In genomic region chr9:3526166-3526902, GRCh38 we compare ENCODE assay signal across 8 cellular contexts. TPM values are rescaled to one million over a fixed set of nuclear protein-coding genes. Genes with fewer than 3 reads are reported as not detected.
DNase-seq lines count a peak whose midpoint lies in the region; ATAC-seq and TF ChIP-seq lines count a peak whose summit lies in the region.

No MANE protein-coding gene starts in this region.

- H3K27ac Mint-ChIP-seq in CD4-positive, alpha-beta T cell: peak overlapping the region; percentile 99
- H3K27ac Mint-ChIP-seq in activated CD8-positive, alpha-beta T cell treated with anti-CD3 and anti-CD28 coated beads for 36 hours: peak overlapping the region; percentile 99

- H3K4me3 Mint-ChIP-seq in CD4-positive, alpha-beta T cell: peak overlapping the region; percentile 89
- H3K4me3 Mint-ChIP-seq in activated CD8-positive, alpha-beta T cell treated with anti-CD3 and anti-CD28 coated beads for 36 hours: peak overlapping the region; percentile 96

- no peaks in the 10 kb centered on the region for H3K9me3 ChIP-seq in CD4-positive, alpha-beta T cell (ENCODE audit: control insufficient read depth, low read length)

- H3K27me3 ChIP-seq in CD4-positive, alpha-beta T cell (ENCODE audit: control insufficient read depth, insufficient read depth, low read length): no peaks in the 10 kb centered on the region

- no peak for TF ChIP-seq CTCF in CD4-positive, alpha-beta T cell (IDR thresholded peaks at IDR 0.05)
- TF ChIP-seq CTCF in activated CD8-positive, alpha-beta T cell treated with anti-CD3 and anti-CD28 coated beads for 36 hours (IDR thresholded peaks at IDR 0.05): no peak

- POLR2A ChIA-PET in CD4-positive, alpha-beta T cell (lab: Charles Lee): interaction anchor here (0.7 to 5.5 kb wide), 50 partner anchors 9 to 1923 kb away, joined by 3 to 115 read pairs (median 5); partner anchors contain the start of genes AK3, CD274, CDC37L1 and JAK2
- POLR2A ChIA-PET in activated CD8-positive, alpha-beta T cell treated with anti-CD3 and anti-CD28 coated beads for 36 hours (lab: Charles Lee): interaction anchor here (0.6 to 2.9 kb wide), 18 partner anchors 10 to 1923 kb away, joined by 3 to 20 read pairs (median 4); partner anchors contain the start of gene PUM3

- CTCF ChIA-PET in CD4-positive, alpha-beta T cell (lab: Charles Lee): interaction anchor here (1.1 to 2.2 kb wide), 3 partner anchors 14 to 85 kb away, joined by 5 to 15 read pairs (median 5); no protein-coding TSS in a partner anchor
- CTCF ChIA-PET in activated CD8-positive, alpha-beta T cell treated with anti-CD3 and anti-CD28 coated beads for 36 hours (lab: Charles Lee): interaction anchor here (1.4 to 1.8 kb wide), 4 partner anchors 12 to 59 kb away, joined by 3 to 8 read pairs (median 4); no protein-coding TSS in a partner anchor

- peaks cover 5% of the 10 kb centered on the region for H3K27me3 Mint-ChIP-seq in CD4-positive, alpha-beta T cell
- H3K27me3 Mint-ChIP-seq in activated CD8-positive, alpha-beta T cell treated with anti-CD3 and anti-CD28 coated beads for 36 hours: no peaks in the 10 kb centered on the region

- intact Hi-C loops in CD4-positive, alpha-beta T cell (cut with DNase I, micrococcal nuclease): loop anchor here (1.0 to 10.0 kb wide), 6 partner anchors 49 to 1512 kb away; partner anchors contain the start of genes PUM3 (in 2 of the 2), RCL1 (in 2 of the 2), PLPP6 (in 1 of the 2) and SMARCA2 (in 1 of the 2)
- intact Hi-C loops in activated CD8-positive, alpha-beta T cell treated with anti-CD3 and anti-CD28 coated beads for 36 hours (cut with micrococcal nuclease): loop anchor here (5.0 to 10.0 kb wide), 3 partner anchors 49 to 142 kb away; no protein-coding TSS in a partner anchor

- H3K27ac ChIP-seq in CD4-positive, alpha-beta T cell (ENCODE audit: low read depth, low read length): peak overlapping the region; percentile 100

- ATAC-seq in CD4-positive, alpha-beta T cell (ENCODE audit: poor library complexity): peak; percentile 54
- ATAC-seq in GM19438 (IDR thresholded peaks at IDR 0.05; ENCODE audit: low read depth, unreplicated experiment) (peak; percentile 68), HG03565 (IDR thresholded peaks at IDR 0.05; ENCODE audit: unreplicated experiment) (peak; percentile 37)
- peak; percentile 60 for ATAC-seq in activated CD8-positive, alpha-beta T cell treated with anti-CD3 and anti-CD28 coated beads for 36 hours

- no peaks in the 10 kb centered on the region for H3K9me3 Mint-ChIP-seq in CD4-positive, alpha-beta T cell
- peaks cover 2% of the 10 kb centered on the region for H3K9me3 Mint-ChIP-seq in activated CD8-positive, alpha-beta T cell treated with anti-CD3 and anti-CD28 coated beads for 36 hours

- peaks cover 38% of the 10 kb centered on the region for H3K36me3 Mint-ChIP-seq in CD4-positive, alpha-beta T cell (ENCODE audit: low read depth)
- peaks cover 21% of the 10 kb centered on the region for H3K36me3 Mint-ChIP-seq in activated CD8-positive, alpha-beta T cell treated with anti-CD3 and anti-CD28 coated beads for 36 hours (ENCODE audit: low read depth)

- peaks cover 75% of the 10 kb centered on the region for H3K4me1 Mint-ChIP-seq in CD4-positive, alpha-beta T cell (ENCODE audit: low read depth)
- peaks cover 40% of the 10 kb centered on the region for H3K4me1 Mint-ChIP-seq in activated CD8-positive, alpha-beta T cell treated with anti-CD3 and anti-CD28 coated beads for 36 hours (ENCODE audit: low read depth)

- peak; percentile 83 to 90 (median 86) for DNase-seq in CD4-positive, alpha-beta T cell
- DNase-seq in NCI-H748 (lab: John Stamatoyannopoulos, UW; ENCODE audit: unreplicated experiment) (peak; percentile 92), ecto neural progenitor cell (ENCODE audit: low spot score) (peak; percentile 90), lung microvascular endothelial cell (ENCODE audit: low read depth in 2 of 2) (peak; percentile 92 to 93)
- DNase-seq in activated CD8-positive, alpha-beta T cell treated with anti-CD3 and anti-CD28 coated beads for 36 hours: peak; percentile 91
- DNase-seq in stimulated activated CD4-positive, alpha-beta T cell treated with anti-CD3 and anti-CD28 coated beads, TNF-alpha, amount 100 ng/mL, for 24 hours (ENCODE audit: low read depth in 3 of 3): peak; percentile 76 to 82 (median 78)

RNA-seq across cellular contexts. Expression of gene RFX3, which starts 0.5 kb away (rescaled TPM):
- 10 to 100 TPM; 22.9 to 24.8 TPM for total RNA-seq in CD4-positive, alpha-beta T cell
- 10 to 100 TPM; 10.3 to 12.3 TPM for total RNA-seq in activated CD8-positive, alpha-beta T cell treated with anti-CD3 and anti-CD28 coated beads for 36 hours
- total RNA-seq in lung microvascular endothelial cell: 3.2 and 4.1 TPM in 2 replicates

Comparison
In these comparisons a context has a peak if more than half of its experiments do, and no peak if none do; other contexts are left out.
1. Peak in every context shown above with its lines: DNase-seq, ATAC-seq and H3K27ac ChIP-seq.